Comparison of ENCODE assay signal across 9 cellular contexts in the genomic region with DNA sequence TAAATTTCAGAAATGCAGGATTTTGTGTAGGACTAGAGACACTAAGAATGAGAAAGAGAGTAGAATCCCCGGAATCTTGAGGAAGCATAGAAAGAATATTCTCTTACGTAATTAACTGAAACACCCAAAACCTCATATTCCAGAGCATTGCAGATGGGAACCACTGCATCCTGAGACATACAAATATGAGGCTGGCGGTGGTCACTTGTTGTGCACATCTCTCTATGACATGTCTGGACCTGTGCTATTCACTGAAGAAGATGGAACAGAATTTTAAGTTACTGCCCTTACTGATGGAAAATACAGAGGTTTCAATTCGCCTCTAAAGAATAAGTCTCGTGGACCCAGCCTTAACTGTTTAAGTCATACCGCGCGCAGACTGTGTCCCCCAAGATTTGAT. TPM values are rescaled to one million over a fixed set of nuclear protein-coding genes. Genes with fewer than 3 reads are reported as not detected.
A peak's percentile ranks its signal among the peaks of the same experiment; 100 is the strongest.
DNase-seq lines count a peak whose midpoint lies in the region; ATAC-seq and TF ChIP-seq lines count a peak whose summit lies in the region.
"Had no signal": no experiment of that assay in that cellular context is flagged by ENCODE, and none has a peak within 500 bp of the region (broad histone marks: within the 10 kb centered on the region; RNA-seq: fewer than 3 reads in every experiment).

No MANE protein-coding gene starts in this region.

- H3K36me3 ChIP-seq in spleen = peaks cover 0 to 32% (median 10%) of the 10 kb centered on the region in 6 donors

- peak; percentile 15 for ATAC-seq in SK-N-SH treated with all-trans-retinoic acid at 6 μM for 48 hours
- no peak for ATAC-seq in foreskin keratinocyte
- ATAC-seq in GM18519 (IDR thresholded peaks at IDR 0.05; ENCODE audit: low FRiP score, unreplicated experiment) = no peak
- no peak for ATAC-seq in HG03159 (IDR thresholded peaks at IDR 0.05; ENCODE audit: unreplicated experiment)

- TF ChIP-seq CTCF in foreskin keratinocyte (conservative IDR thresholded peaks at IDR 0.05) (no peak), spleen (IDR thresholded peaks at IDR 0.05 in 8 of 11, conservative IDR thresholded peaks at IDR 0.05 in 3 of 11) (no peak)

- TF ChIP-seq POLR2A in spleen (IDR thresholded peaks at IDR 0.05) = no peak

- H3K4me1 ChIP-seq in foreskin keratinocyte (peaks cover 10% of the 10 kb centered on the region), spleen (peaks cover 6 to 35% (median 25%) of the 10 kb centered on the region in 6 donors)

- no peaks in the 10 kb centered on the region for H3K9me3 ChIP-seq in spleen

- DNase-seq in DMS 273 (lab: John Stamatoyannopoulos, UW; ENCODE audit: unreplicated experiment) (peak; percentile 19), DMS 273 treated with DMSO at 0.1 percent for 48 hours (lab: John Stamatoyannopoulos, UW) (no peak), foreskin keratinocyte (peak in 1 of 2 donors; percentile 37), spleen (no peak), GM19238 (ENCODE audit: insufficient read length, low spot score) (no peak)

- intact Hi-C loops in spleen (cut with DNase I; ENCODE audit: low total_unique reads) = no loop called here

- H3K27ac ChIP-seq in foreskin keratinocyte (peak overlapping the region; percentile 31), spleen (peak overlapping the region in 7 of 8 donors; percentile 57 to 89 (median 84))

- peak overlapping the region; percentile 48 to 84 (median 61) for H3K4me3 ChIP-seq in spleen

- 63 to 77% (median 69%) methylated on average over 8 of the region's 8 CpGs for WGBS in spleen, 5 donors

- H3K27me3 ChIP-seq in foreskin keratinocyte (no peaks in the 10 kb centered on the region), spleen (replicated peaks in 1 of 7) (no peaks in the 10 kb centered on the region)

TF ChIP-seq in SK-N-SH treated with all-trans-retinoic acid at 6 μM for 48 hours, 23 proteins besides CTCF, POLR2A, EP300 and RAD21:
- no peak for TF ChIP-seq PPARA (CRISPR knock-in tag; IDR thresholded peaks at IDR 0.05; ENCODE audit: borderline replicate concordance)
- TF ChIP-seq, protein P1, sequence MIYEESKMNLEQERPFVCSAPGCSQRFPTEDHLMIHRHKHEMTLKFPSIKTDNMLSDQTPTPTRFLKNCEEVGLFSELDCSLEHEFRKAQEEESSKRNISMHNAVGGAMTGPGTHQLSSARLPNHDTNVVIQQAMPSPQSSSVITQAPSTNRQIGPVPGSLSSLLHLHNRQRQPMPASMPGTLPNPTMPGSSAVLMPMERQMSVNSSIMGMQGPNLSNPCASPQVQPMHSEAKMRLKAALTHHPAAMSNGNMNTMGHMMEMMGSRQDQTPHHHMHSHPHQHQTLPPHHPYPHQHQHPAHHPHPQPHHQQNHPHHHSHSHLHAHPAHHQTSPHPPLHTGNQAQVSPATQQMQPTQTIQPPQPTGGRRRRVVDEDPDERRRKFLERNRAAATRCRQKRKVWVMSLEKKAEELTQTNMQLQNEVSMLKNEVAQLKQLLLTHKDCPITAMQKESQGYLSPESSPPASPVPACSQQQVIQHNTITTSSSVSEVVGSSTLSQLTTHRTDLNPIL (CRISPR knock-in tag; IDR thresholded peaks at IDR 0.05; ENCODE audit: low read depth) = 0 out of 2 replicates have a peak, but pooled peaks have one; percentile 14

RNA-seq across cellular contexts. Expression of a gene that starts 0.8 kb away (rescaled TPM):
- 38.0 and 53.1 TPM in 2 replicates for total RNA-seq in foreskin keratinocyte
- 37.8 and 57.0 TPM in 2 replicates for polyA plus RNA-seq in foreskin keratinocyte
- 10 to 100 TPM; 19.6 to 26.3 (median 21.0) TPM for total RNA-seq in spleen
- polyA plus RNA-seq in spleen = 10 to 100 TPM; 23.1 to 28.5 (median 25.2) TPM

RNA-seq across cellular contexts. Expression of a gene that starts 1.4 kb away (rescaled TPM):
- total RNA-seq in foreskin keratinocyte = 0.04 TPM in 1 of 2 replicates, not detected in the other
- polyA plus RNA-seq in foreskin keratinocyte = not detected in 2 replicates
- under 1 TPM in 6 of 7 donors, not detected in 1; 0.25 to 0.70 (median 0.45) TPM for total RNA-seq in spleen
- polyA plus RNA-seq in spleen = under 1 TPM; 0.17 to 0.42 (median 0.30) TPM
- total RNA-seq: M059J had no signal
